8 cellular contexts compared by ENCODE assay signal in the genomic region with DNA sequence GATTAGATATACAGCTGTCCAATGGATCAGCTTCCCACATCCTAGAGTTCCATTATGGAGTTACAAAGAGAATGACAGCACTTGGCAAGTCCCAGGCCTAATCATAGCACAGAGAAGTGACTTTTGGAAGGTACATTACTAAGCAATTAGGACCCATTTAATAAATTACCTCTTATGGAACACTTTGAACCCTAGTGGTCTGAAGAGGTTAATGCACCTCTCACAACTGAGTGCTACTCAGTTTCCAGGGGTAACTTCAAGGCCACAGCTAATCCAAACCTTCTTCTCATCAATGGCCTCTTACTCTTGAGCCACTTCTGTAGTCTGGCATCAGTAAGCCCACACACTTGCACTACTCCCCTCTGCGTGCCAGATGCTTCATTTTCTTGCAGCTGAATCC. TPM values are rescaled to one million over a fixed set of nuclear protein-coding genes. Genes with fewer than 3 reads are reported as not detected.
DNase-seq lines count a peak whose midpoint lies in the region; ATAC-seq, FAIRE-seq and TF ChIP-seq lines count a peak whose summit lies in the region.

No MANE protein-coding gene starts in this region.

- FAIRE-seq in D721Med (lab: Jason Lieb, UNC) = no peak

- H3K9me3 Mint-ChIP-seq in naive thymus-derived CD4-positive, alpha-beta T cell = no peaks in the 10 kb centered on the region

- POLR2A ChIA-PET in naive thymus-derived CD4-positive, alpha-beta T cell (lab: Charles Lee) = no interaction called here

- H3K27me3 ChIP-seq in naive thymus-derived CD4-positive, alpha-beta T cell (ENCODE audit: control insufficient read depth in 2 of 2, insufficient read depth in 2 of 2, low read length in 2 of 2) = no peaks in the 10 kb centered on the region
- H3K27me3 ChIP-seq in colonic mucosa = no peaks in the 10 kb centered on the region

- peak; percentile 9 for TF ChIP-seq CTCF in D721Med (IDR thresholded peaks at IDR 0.05; ENCODE audit: insufficient read depth, missing control alignments)
- TF ChIP-seq CTCF in colonic mucosa (IDR thresholded peaks at IDR 0.05) = no peak

- no peaks in the 10 kb centered on the region for H3K36me3 ChIP-seq in naive thymus-derived CD4-positive, alpha-beta T cell (ENCODE audit: control insufficient read depth in 2 of 3, insufficient read depth in 3 of 3, low read length in 3 of 3)
- no peaks in the 10 kb centered on the region for H3K36me3 ChIP-seq in colonic mucosa

- no peaks in the 10 kb centered on the region for H3K9me3 ChIP-seq in naive thymus-derived CD4-positive, alpha-beta T cell (ENCODE audit: control insufficient read depth in 2 of 3, low read length in 3 of 3)
- H3K9me3 ChIP-seq in colonic mucosa = no peaks in the 10 kb centered on the region

- peak; percentile 72 for ATAC-seq in GM21526 (IDR thresholded peaks at IDR 0.05; ENCODE audit: low FRiP score, unreplicated experiment)
- no peak for ATAC-seq in naive thymus-derived CD4-positive, alpha-beta T cell

- DNase-seq in D721Med (ENCODE audit: insufficient read length, low spot score) = no peak
- DNase-seq in NAMALWA (ENCODE audit: low spot score) = peak; percentile 67
- DNase-seq in erythroblast (lab: John Stamatoyannopoulos, UW) = peak; percentile 8
- DNase-seq in naive thymus-derived CD4-positive, alpha-beta T cell = no peak
- DNase-seq in kidney tubule cell (ENCODE audit: low spot score) = no peak
- DNase-seq in colonic mucosa = no peak
- DNase-seq in epidermal melanocyte (ENCODE audit: insufficient read length, low spot score) = no peak

- intact Hi-C loops in naive thymus-derived CD4-positive, alpha-beta T cell (cut with micrococcal nuclease) = loop anchor here in 1 of 2 donors (10.0 kb wide), 1 partner anchor 1380 kb away; no protein-coding TSS in a partner anchor
- intact Hi-C loops in colonic mucosa (cut with DNase I) = loop anchor here (2.0 to 10.0 kb wide), 2 partner anchors 250 to 640 kb away; no protein-coding TSS in a partner anchor

- peaks cover 5 to 38% (median 25%) of the 10 kb centered on the region in 5 donors for H3K27me3 Mint-ChIP-seq in naive thymus-derived CD4-positive, alpha-beta T cell

- TF ChIP-seq POLR2A in erythroblast (IDR thresholded peaks at IDR 0.05; ENCODE audit: low read length) = no peak

- no peaks in the 10 kb centered on the region for H3K4me1 ChIP-seq in naive thymus-derived CD4-positive, alpha-beta T cell (ENCODE audit: control insufficient read depth in 2 of 2, insufficient read depth in 2 of 2, low read length in 2 of 2)
- no peaks in the 10 kb centered on the region for H3K4me1 ChIP-seq in colonic mucosa

- no peak overlapping the region for H3K4me3 Mint-ChIP-seq in naive thymus-derived CD4-positive, alpha-beta T cell

- no peak overlapping the region for H3K27ac Mint-ChIP-seq in naive thymus-derived CD4-positive, alpha-beta T cell

- CTCF ChIA-PET in naive thymus-derived CD4-positive, alpha-beta T cell (lab: Charles Lee) = no interaction called here

- no peaks in the 10 kb centered on the region for H3K36me3 Mint-ChIP-seq in naive thymus-derived CD4-positive, alpha-beta T cell

- no peak overlapping the region for H3K4me3 ChIP-seq in naive thymus-derived CD4-positive, alpha-beta T cell (ENCODE audit: low read length)
- no peak overlapping the region for H3K4me3 ChIP-seq in colonic mucosa

- peaks cover 0 to 2% (median 0%) of the 10 kb centered on the region in 7 donors for H3K4me1 Mint-ChIP-seq in naive thymus-derived CD4-positive, alpha-beta T cell

- H3K9ac ChIP-seq in colonic mucosa (ENCODE audit: low read depth in 2 of 2, low read length in 2 of 2) = no peak overlapping the region

- no peak overlapping the region for H3K27ac ChIP-seq in naive thymus-derived CD4-positive, alpha-beta T cell (ENCODE audit: low read depth, low read length)
- H3K27ac ChIP-seq in colonic mucosa = no peak overlapping the region

RNA-seq across cellular contexts. Expression of gene MEIS2, which starts 34.9 kb away (rescaled TPM):
- total RNA-seq in naive thymus-derived CD4-positive, alpha-beta T cell = under 1 TPM in 2 of 5 experiments, not detected in 3; 0.07 to 0.71 TPM
- polyA plus RNA-seq in naive thymus-derived CD4-positive, alpha-beta T cell = not detected
- total RNA-seq in colonic mucosa = 1 to 10 TPM; 1.7 to 7.6 TPM

Comparison
In these comparisons a context has a peak if more than half of its experiments do, and no peak if none do; other contexts are left out.
1. DNase-seq: peak in NAMALWA (single experiment) and erythroblast (2 of 2); none in D721Med (single experiment), naive thymus-derived CD4-positive, alpha-beta T cell (0 of 9), kidney tubule cell (single experiment), colonic mucosa (single experiment) and epidermal melanocyte (single experiment).